35 cellular contexts compared by ENCODE assay signal in genomic region chr4:53103489-53103888, GRCh38.
"Had no signal": no experiment of that assay in that cellular context is flagged by ENCODE, and none has a peak within 500 bp of the region (broad histone marks: within the 10 kb centered on the region; RNA-seq: fewer than 3 reads in every experiment).

No MANE protein-coding gene starts in this region.

- H3K4me3 ChIP-seq: adrenal gland, body of pancreas, cardiac muscle cell, coronary artery, gastrocnemius medialis had no signal

- DNase-seq: activated B cell treated with CpG ODN at 0.5 μM for 24 hours; activated CD4-positive, alpha-beta T cell treated with anti-CD3 and anti-CD28 coated beads for 48 hours; activated CD4-positive, alpha-beta T cell treated with anti-CD3 and anti-CD28 coated beads, Interleukin-2, amount 50 U/mL, for 1 hour; activated CD4-positive, alpha-beta T cell treated with anti-CD3 and anti-CD28 coated beads, Interleukin-2, amount 50 U/mL, for 48 hours; activated CD8-positive, alpha-beta memory T cell treated with anti-CD3 and anti-CD28 coated beads for 24 hours; activated CD8-positive, alpha-beta T cell treated with anti-CD3 and anti-CD28 coated beads for 36 hours; activated effector memory CD4-positive, alpha-beta T cell treated with anti-CD3 and anti-CD28 coated beads, Interleukin-2, amount 50 U/mL, for 16 hours; activated naive CD4-positive, alpha-beta T cell treated with anti-CD3 and anti-CD28 coated beads for 36 hours; activated naive CD8-positive, alpha-beta T cell treated with anti-CD3 and anti-CD28 coated beads for 36 hours; activated naive CD8-positive, alpha-beta T cell treated with anti-CD3 and anti-CD28 coated beads, Interleukin-2, amount 50 U/mL, for 24 hours; activated T-cell treated with anti-CD3 and anti-CD28 coated beads, Interleukin-2, amount 50 U/mL, for 1 hour; activated T-cell treated with anti-CD3 and anti-CD28 coated beads, Interleukin-2, amount 50 U/mL, for 48 hours; adrenal gland; amygdala; aorta; body of pancreas; central memory CD4-positive, alpha-beta T cell; effector CD4-positive, alpha-beta T cell; effector memory CD8-positive, alpha-beta T cell; foreskin keratinocyte; gastrocnemius medialis; SW 1271; T-cell; T-helper 17 cell; T1000; WERI-Rb-1 had no signal

- H3K27me3 Mint-ChIP-seq: activated B cell treated with CpG ODN at 0.5 μM for 24 hours; activated CD8-positive, alpha-beta T cell treated with anti-CD3 and anti-CD28 coated beads for 36 hours; activated naive CD4-positive, alpha-beta T cell treated with anti-CD3 and anti-CD28 coated beads, Interleukin-2, amount 50 U/mL, for 24 hours; activated naive CD8-positive, alpha-beta T cell treated with anti-CD3 and anti-CD28 coated beads for 36 hours; activated naive CD8-positive, alpha-beta T cell treated with anti-CD3 and anti-CD28 coated beads, Interleukin-2, amount 50 U/mL, for 24 hours; dendritic cell treated with granulocyte-macrophage colony-stimulating factor and Interleukin-4, amounts not matched to agents 40 ng/mL and 50 ng/mL, for 4 days; effector memory CD8-positive, alpha-beta T cell; T-cell; T-helper 17 cell had no signal

- H3K36me3 ChIP-seq: adrenal gland, cardiac muscle cell, gastrocnemius medialis, WERI-Rb-1 had no signal

- ATAC-seq: activated CD4-positive, CD25-positive, alpha-beta regulatory T cell treated with anti-CD3 and anti-CD28 coated beads, Interleukin-2, amount 50 U/mL, for 24 hours; activated CD8-positive, alpha-beta T cell treated with anti-CD3 and anti-CD28 coated beads for 36 hours; activated naive CD8-positive, alpha-beta T cell treated with anti-CD3 and anti-CD28 coated beads, Interleukin-2, amount 50 U/mL, for 24 hours; body of pancreas; effector memory CD8-positive, alpha-beta T cell; esophagus mucosa; foreskin keratinocyte; T-cell; T-helper 17 cell had no signal

- H3K27ac ChIP-seq: adrenal gland, body of pancreas, cardiac muscle cell, coronary artery, foreskin keratinocyte, WERI-Rb-1 had no signal

- H3K4me1 ChIP-seq: body of pancreas, gastrocnemius medialis had no signal

- H3K27ac Mint-ChIP-seq: activated B cell treated with CpG ODN at 0.5 μM for 24 hours; activated CD8-positive, alpha-beta T cell treated with anti-CD3 and anti-CD28 coated beads for 36 hours; activated naive CD4-positive, alpha-beta T cell treated with anti-CD3 and anti-CD28 coated beads for 36 hours; activated naive CD4-positive, alpha-beta T cell treated with anti-CD3 and anti-CD28 coated beads, Interleukin-2, amount 50 U/mL, for 24 hours; activated naive CD8-positive, alpha-beta T cell treated with anti-CD3 and anti-CD28 coated beads for 36 hours; activated naive CD8-positive, alpha-beta T cell treated with anti-CD3 and anti-CD28 coated beads, Interleukin-2, amount 50 U/mL, for 24 hours; activated T-helper 1 cell treated with anti-CD3 and anti-CD28 coated beads, Interleukin-12 subunit alpha, Interleukin-12 subunit beta, Interleukin-2, Interleukin-4 antibody, amounts not matched to agents 30 ng/mL and 10 ng/mL and 1 ng/mL, durations not matched to agents 14 hours and 24 hours and 36 hours; activated T-helper 2 cell treated with anti-CD3 and anti-CD28 coated beads, Interferon-gamma antibody, Interleukin-2, Interleukin-4, amounts not matched to agents 10 μg/mL and 5 μg/mL and 100 μg/mL, durations not matched to agents 14 hours and 24 hours and 36 hours; dendritic cell treated with granulocyte-macrophage colony-stimulating factor and Interleukin-4, amounts not matched to agents 40 ng/mL and 50 ng/mL, for 4 days; effector memory CD8-positive, alpha-beta T cell; T-cell; T-helper 17 cell; T-helper 2 cell treated with Interferon-gamma antibody and Interleukin-4, amounts not matched to agents 5 μg/mL and 100 μg/mL, for 36 hours had no signal

- H3K4me3 Mint-ChIP-seq: activated B cell treated with CpG ODN at 0.5 μM for 24 hours; activated CD8-positive, alpha-beta T cell treated with anti-CD3 and anti-CD28 coated beads for 36 hours; activated naive CD4-positive, alpha-beta T cell treated with anti-CD3 and anti-CD28 coated beads for 36 hours; activated naive CD4-positive, alpha-beta T cell treated with anti-CD3 and anti-CD28 coated beads, Interleukin-2, amount 50 U/mL, for 24 hours; activated naive CD8-positive, alpha-beta T cell treated with anti-CD3 and anti-CD28 coated beads for 36 hours; activated naive CD8-positive, alpha-beta T cell treated with anti-CD3 and anti-CD28 coated beads, Interleukin-2, amount 50 U/mL, for 24 hours; activated T-helper 1 cell treated with anti-CD3 and anti-CD28 coated beads, Interleukin-12 subunit alpha, Interleukin-12 subunit beta, Interleukin-2, Interleukin-4 antibody, amounts not matched to agents 30 ng/mL and 10 ng/mL and 1 ng/mL, durations not matched to agents 14 hours and 24 hours and 36 hours; dendritic cell treated with granulocyte-macrophage colony-stimulating factor and Interleukin-4, amounts not matched to agents 40 ng/mL and 50 ng/mL, for 4 days; effector memory CD8-positive, alpha-beta T cell; T-cell; T-helper 17 cell; T-helper 2 cell treated with Interferon-gamma antibody and Interleukin-4, amounts not matched to agents 5 μg/mL and 100 μg/mL, for 36 hours had no signal

- H3K27me3 ChIP-seq: adrenal gland, body of pancreas, cardiac muscle cell, foreskin keratinocyte, gastrocnemius medialis had no signal

- H3K4me1 Mint-ChIP-seq: activated B cell treated with CpG ODN at 0.5 μM for 24 hours had no signal

- H3K9me3 ChIP-seq: adrenal gland, body of pancreas, gastrocnemius medialis had no signal
